In the genomic region with DNA sequence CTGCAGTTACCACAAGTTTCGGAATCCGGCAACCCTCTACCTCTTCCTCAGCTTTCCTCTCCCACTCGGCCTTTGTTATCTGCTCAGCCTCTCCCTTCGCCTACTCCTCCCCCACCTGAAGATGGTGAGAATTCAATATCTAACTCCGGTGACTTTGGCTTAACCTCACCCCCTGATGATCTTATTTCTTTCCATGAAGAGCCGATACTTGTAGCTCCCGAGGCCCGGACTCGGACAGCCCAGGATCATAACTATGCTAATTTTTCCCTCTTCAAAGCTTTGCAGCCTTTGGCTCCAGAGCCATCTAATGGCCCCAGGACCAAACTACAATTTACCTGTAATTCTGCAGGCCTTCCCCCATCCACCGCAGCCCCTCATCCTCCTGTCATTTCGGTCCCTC, we compare ENCODE assay signal across 1 cellular context.
TF ChIP-seq lines count a peak whose summit lies in the region.

No MANE protein-coding gene starts in this region.

TF ChIP-seq in HepG2, 621 proteins besides CTCF, POLR2A, EP300 and RAD21 (continued from another document):
- TF ChIP-seq, protein P1, sequence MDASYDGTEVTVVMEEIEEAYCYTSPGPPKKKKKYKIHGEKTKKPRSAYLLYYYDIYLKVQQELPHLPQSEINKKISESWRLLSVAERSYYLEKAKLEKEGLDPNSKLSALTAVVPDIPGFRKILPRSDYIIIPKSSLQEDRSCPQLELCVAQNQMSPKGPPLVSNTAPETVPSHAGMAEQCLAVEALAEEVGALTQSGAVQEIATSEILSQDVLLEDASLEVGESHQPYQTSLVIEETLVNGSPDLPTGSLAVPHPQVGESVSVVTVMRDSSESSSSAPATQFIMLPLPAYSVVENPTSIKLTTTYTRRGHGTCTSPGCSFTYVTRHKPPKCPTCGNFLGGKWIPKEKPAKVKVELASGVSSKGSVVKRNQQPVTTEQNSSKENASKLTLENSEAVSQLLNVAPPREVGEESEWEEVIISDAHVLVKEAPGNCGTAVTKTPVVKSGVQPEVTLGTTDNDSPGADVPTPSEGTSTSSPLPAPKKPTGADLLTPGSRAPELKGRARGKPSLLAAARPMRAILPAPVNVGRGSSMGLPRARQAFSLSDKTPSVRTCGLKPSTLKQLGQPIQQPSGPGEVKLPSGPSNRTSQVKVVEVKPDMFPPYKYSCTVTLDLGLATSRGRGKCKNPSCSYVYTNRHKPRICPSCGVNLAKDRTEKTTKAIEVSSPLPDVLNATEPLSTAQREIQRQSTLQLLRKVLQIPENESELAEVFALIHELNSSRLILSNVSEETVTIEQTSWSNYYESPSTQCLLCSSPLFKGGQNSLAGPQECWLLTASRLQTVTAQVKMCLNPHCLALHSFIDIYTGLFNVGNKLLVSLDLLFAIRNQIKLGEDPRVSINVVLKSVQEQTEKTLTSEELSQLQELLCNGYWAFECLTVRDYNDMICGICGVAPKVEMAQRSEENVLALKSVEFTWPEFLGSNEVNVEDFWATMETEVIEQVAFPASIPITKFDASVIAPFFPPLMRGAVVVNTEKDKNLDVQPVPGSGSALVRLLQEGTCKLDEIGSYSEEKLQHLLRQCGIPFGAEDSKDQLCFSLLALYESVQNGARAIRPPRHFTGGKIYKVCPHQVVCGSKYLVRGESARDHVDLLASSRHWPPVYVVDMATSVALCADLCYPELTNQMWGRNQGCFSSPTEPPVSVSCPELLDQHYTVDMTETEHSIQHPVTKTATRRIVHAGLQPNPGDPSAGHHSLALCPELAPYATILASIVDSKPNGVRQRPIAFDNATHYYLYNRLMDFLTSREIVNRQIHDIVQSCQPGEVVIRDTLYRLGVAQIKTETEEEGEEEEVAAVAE (CRISPR knock-in tag; IDR thresholded peaks at IDR 0.05; ENCODE audit: borderline replicate concordance): no peak
- TF ChIP-seq ZNF207 (IDR thresholded peaks at IDR 0.05; ENCODE audit: borderline replicate concordance): no peak
- peak; percentile 60 for TF ChIP-seq SMC3 (IDR thresholded peaks at IDR 0.05; ENCODE audit: low read length)
- no peak for TF ChIP-seq ZSCAN30 (CRISPR knock-in tag; IDR thresholded peaks at IDR 0.05)
- TF ChIP-seq SALL1 (CRISPR knock-in tag; IDR thresholded peaks at IDR 0.05): peak; percentile 20; the same call in 1 of the 2 replicates
- TF ChIP-seq EHMT2 (IDR thresholded peaks at IDR 0.05; ENCODE audit: borderline replicate concordance, low read depth, low read length): no peak
- no peak for TF ChIP-seq TAF1 (CRISPR knock-in tag; IDR thresholded peaks at IDR 0.05)
- no peak for TF ChIP-seq DMAP1 (CRISPR knock-in tag; IDR thresholded peaks at IDR 0.05)
- TF ChIP-seq ZNF549 (CRISPR knock-in tag; IDR thresholded peaks at IDR 0.05): no peak
- TF ChIP-seq ZNF205 (CRISPR knock-in tag; IDR thresholded peaks at IDR 0.05): peak; percentile 91
- peak; percentile 81 for TF ChIP-seq STAG1 (CRISPR knock-in tag; IDR thresholded peaks at IDR 0.05)
- no peak for TF ChIP-seq ZMYM2 (CRISPR knock-in tag; IDR thresholded peaks at IDR 0.05)
- no peak for TF ChIP-seq ZNF17 (CRISPR knock-in tag; IDR thresholded peaks at IDR 0.05)
- no peak for TF ChIP-seq ZNF367 (CRISPR knock-in tag; IDR thresholded peaks at IDR 0.05; ENCODE audit: borderline replicate concordance)
- no peak for TF ChIP-seq KAT7 (CRISPR knock-in tag; IDR thresholded peaks at IDR 0.05; ENCODE audit: borderline replicate concordance)
- 0 out of 4 replicates have a peak, but pooled peaks of 1 of the 2 experiments have one; percentile 44 for TF ChIP-seq HMGXB4 (CRISPR knock-in tag; IDR thresholded peaks at IDR 0.05; ENCODE audit: borderline replicate concordance in 1 of 2, low read depth in 1 of 2)
- 0 out of 2 replicates have a peak, but pooled peaks have one; percentile 29 for TF ChIP-seq ZNF501 (CRISPR knock-in tag; IDR thresholded peaks at IDR 0.05)
- no peak for TF ChIP-seq YY1 (IDR thresholded peaks at IDR 0.05; ENCODE audit: insufficient read depth, insufficient replicate concordance, low read depth, low read length)
- TF ChIP-seq SYNCRIP (IDR thresholded peaks at IDR 0.05; ENCODE audit: insufficient read depth, low read depth, low read length): no peak
- TF ChIP-seq ZNF12 (CRISPR knock-in tag; IDR thresholded peaks at IDR 0.05): no peak
- TF ChIP-seq, protein P2, sequence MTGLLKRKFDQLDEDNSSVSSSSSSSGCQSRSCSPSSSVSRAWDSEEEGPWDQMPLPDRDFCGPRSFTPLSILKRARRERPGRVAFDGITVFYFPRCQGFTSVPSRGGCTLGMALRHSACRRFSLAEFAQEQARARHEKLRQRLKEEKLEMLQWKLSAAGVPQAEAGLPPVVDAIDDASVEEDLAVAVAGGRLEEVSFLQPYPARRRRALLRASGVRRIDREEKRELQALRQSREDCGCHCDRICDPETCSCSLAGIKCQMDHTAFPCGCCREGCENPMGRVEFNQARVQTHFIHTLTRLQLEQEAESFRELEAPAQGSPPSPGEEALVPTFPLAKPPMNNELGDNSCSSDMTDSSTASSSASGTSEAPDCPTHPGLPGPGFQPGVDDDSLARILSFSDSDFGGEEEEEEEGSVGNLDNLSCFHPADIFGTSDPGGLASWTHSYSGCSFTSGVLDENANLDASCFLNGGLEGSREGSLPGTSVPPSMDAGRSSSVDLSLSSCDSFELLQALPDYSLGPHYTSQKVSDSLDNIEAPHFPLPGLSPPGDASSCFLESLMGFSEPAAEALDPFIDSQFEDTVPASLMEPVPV (CRISPR knock-in tag; IDR thresholded peaks at IDR 0.05): no peak
